Comparison of ENCODE assay signal across 1 cellular context in the genomic region with DNA sequence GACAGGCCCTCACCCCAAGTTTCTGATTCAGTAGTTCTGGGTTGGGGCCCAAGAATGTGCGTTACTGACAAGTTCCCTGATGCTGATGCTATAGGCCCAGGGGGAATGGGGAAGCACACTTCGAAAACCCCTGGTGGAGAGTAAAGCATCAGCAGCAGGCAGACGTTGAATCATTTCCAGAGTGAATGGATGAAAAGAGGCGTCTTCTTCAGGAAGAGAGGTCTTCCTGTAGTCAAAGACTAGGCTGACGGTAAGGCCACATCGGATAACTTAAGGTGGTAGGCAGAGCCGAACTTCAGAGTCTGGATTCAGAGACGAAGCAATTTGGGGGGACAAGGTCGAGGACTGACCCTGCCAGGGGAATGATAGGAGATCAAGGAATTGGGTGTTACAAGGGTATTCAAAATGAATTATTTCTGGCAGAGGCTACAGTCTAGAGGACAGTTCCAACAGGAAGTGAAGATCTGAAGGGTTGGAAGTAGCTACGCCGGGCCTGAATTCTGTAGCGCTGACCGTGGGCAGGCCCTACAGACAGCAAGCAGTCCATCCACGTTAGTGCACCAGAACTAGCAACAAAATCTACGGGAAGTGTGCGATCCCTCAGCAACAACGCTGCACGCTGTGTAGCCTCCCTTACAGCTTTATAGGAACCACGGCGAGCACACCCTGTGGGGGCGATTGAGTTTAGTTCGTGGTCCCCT.
A peak's percentile ranks its signal among the peaks of the same experiment; 100 is the strongest.
TF ChIP-seq lines count a peak whose summit lies in the region.

No MANE protein-coding gene starts in this region.

TF ChIP-seq in H1, 55 proteins besides CTCF, POLR2A, EP300 and RAD21:
- TF ChIP-seq TAF1 (IDR thresholded peaks at IDR 0.05; ENCODE audit: low read depth, low read length) (0 out of 2 replicates have a peak, but pooled peaks have one; percentile 25), SP1 (IDR thresholded peaks at IDR 0.05; ENCODE audit: low read depth, low read length) (no peak)
